Comparison of ENCODE assay signal across 2 cellular contexts in genomic region chr19:44717603-44718002, GRCh38.
TF ChIP-seq lines count a peak whose summit lies in the region.

No MANE protein-coding gene starts in this region.

TF ChIP-seq in A549, 52 proteins besides CTCF, POLR2A, EP300 and RAD21:
- TF ChIP-seq GATA3 (IDR thresholded peaks at IDR 0.05; ENCODE audit: borderline replicate concordance) (no peak), PHF8 (IDR thresholded peaks at IDR 0.05; ENCODE audit: borderline replicate concordance, low read depth) (no peak), HEYL (CRISPR knock-in tag; IDR thresholded peaks at IDR 0.05) (no peak), MAFK (IDR thresholded peaks at IDR 0.05; ENCODE audit: partially characterized antibody) (no peak), TP53 (CRISPR knock-in tag; IDR thresholded peaks at IDR 0.05) (no peak), RCOR1 (IDR thresholded peaks at IDR 0.05; ENCODE audit: low read depth, low read length) (no peak), ZSCAN20 (CRISPR knock-in tag; IDR thresholded peaks at IDR 0.05) (no peak), FOXS1 (CRISPR knock-in tag; IDR thresholded peaks at IDR 0.05) (no peak), TFCP2L1 (CRISPR knock-in tag; IDR thresholded peaks at IDR 0.05) (no peak), NFE2L2 (conservative IDR thresholded peaks at IDR 0.05; ENCODE audit: low read length) (no peak), ATOH8 (CRISPR knock-in tag; IDR thresholded peaks at IDR 0.05; ENCODE audit: low read depth) (no peak), RNF2 (IDR thresholded peaks at IDR 0.05; ENCODE audit: borderline replicate concordance, low read depth) (no peak), SREBF2 (IDR thresholded peaks at IDR 0.05) (no peak), CHD4 (IDR thresholded peaks at IDR 0.05; ENCODE audit: borderline replicate concordance) (no peak), JUNB (IDR thresholded peaks at IDR 0.05) (no peak), KDM5A (IDR thresholded peaks at IDR 0.05) (no peak)
- TF ChIP-seq, protein P1, sequence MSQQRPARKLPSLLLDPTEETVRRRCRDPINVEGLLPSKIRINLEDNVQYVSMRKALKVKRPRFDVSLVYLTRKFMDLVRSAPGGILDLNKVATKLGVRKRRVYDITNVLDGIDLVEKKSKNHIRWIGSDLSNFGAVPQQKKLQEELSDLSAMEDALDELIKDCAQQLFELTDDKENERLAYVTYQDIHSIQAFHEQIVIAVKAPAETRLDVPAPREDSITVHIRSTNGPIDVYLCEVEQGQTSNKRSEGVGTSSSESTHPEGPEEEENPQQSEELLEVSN (IDR thresholded peaks at IDR 0.05; ENCODE audit: borderline replicate concordance, low read depth): no peak
- TF ChIP-seq, protein P2, sequence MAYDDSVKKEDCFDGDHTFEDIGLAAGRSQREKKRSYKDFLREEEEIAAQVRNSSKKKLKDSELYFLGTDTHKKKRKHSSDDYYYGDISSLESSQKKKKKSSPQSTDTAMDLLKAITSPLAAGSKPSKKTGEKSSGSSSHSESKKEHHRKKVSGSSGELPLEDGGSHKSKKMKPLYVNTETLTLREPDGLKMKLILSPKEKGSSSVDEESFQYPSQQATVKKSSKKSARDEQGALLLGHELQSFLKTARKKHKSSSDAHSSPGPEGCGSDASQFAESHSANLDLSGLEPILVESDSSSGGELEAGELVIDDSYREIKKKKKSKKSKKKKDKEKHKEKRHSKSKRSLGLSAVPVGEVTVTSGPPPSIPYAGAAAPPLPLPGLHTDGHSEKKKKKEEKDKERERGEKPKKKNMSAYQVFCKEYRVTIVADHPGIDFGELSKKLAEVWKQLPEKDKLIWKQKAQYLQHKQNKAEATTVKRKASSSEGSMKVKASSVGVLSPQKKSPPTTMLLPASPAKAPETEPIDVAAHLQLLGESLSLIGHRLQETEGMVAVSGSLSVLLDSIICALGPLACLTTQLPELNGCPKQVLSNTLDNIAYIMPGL (CRISPR knock-in tag; IDR thresholded peaks at IDR 0.05; ENCODE audit: borderline replicate concordance): no peak

TF ChIP-seq in IMR-90, 13 proteins besides CTCF, POLR2A, EP300 and RAD21:
- TF ChIP-seq RFX5 (IDR thresholded peaks at IDR 0.05; ENCODE audit: low read depth, low read length): no peak
- no peak for TF ChIP-seq NFE2L2 (IDR thresholded peaks at IDR 0.05; ENCODE audit: low read depth, low read length)
- TF ChIP-seq CEBPB (IDR thresholded peaks at IDR 0.05; ENCODE audit: low read depth, low read length): no peak
- TF ChIP-seq MAFK (IDR thresholded peaks at IDR 0.05; ENCODE audit: low read depth, low read length): no peak
- TF ChIP-seq, protein P3, sequence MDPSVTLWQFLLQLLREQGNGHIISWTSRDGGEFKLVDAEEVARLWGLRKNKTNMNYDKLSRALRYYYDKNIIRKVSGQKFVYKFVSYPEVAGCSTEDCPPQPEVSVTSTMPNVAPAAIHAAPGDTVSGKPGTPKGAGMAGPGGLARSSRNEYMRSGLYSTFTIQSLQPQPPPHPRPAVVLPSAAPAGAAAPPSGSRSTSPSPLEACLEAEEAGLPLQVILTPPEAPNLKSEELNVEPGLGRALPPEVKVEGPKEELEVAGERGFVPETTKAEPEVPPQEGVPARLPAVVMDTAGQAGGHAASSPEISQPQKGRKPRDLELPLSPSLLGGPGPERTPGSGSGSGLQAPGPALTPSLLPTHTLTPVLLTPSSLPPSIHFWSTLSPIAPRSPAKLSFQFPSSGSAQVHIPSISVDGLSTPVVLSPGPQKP (IDR thresholded peaks at IDR 0.05; ENCODE audit: borderline replicate concordance, low read depth, low read length): no peak
- TF ChIP-seq CHD1 (IDR thresholded peaks at IDR 0.05; ENCODE audit: low read depth, low read length): no peak
- no peak for TF ChIP-seq BHLHE40 (IDR thresholded peaks at IDR 0.05; ENCODE audit: low read depth, low read length)
- TF ChIP-seq RCOR1 (IDR thresholded peaks at IDR 0.05; ENCODE audit: insufficient replicate concordance, low read length): no peak
- TF ChIP-seq MXI1 (IDR thresholded peaks at IDR 0.05; ENCODE audit: borderline replicate concordance, low read depth, low read length): no peak
